Comparison of ENCODE assay signal across 11 cellular contexts in the genomic region with DNA sequence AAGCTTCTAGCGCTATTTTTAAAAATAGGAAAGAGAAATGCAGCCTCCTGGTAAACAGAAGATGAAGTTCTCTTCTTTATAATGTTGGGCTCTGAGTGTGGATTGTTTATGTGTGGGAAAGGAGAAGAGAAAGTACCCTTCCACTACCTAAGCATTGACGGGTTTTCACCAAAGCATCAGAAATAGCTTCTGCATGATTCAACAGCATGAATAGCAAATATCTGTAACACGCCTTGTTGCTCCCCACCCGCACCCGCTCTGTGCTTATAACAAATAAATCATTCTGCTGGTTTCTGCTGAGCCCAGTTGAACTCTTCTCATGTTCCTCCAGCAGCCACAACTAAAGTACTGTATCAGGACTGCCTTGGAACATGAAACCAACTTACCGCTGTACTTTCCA. TPM values are rescaled to one million over a fixed set of nuclear protein-coding genes. Genes with fewer than 3 reads are reported as not detected.
DNase-seq lines count a peak whose midpoint lies in the region; ATAC-seq, FAIRE-seq and TF ChIP-seq lines count a peak whose summit lies in the region.
"Had no signal": no experiment of that assay in that cellular context is flagged by ENCODE, and none has a peak within 500 bp of the region (broad histone marks: within the 10 kb centered on the region; RNA-seq: fewer than 3 reads in every experiment).

No MANE protein-coding gene starts in this region.

- H3K27me3 Mint-ChIP-seq in activated CD4-positive, alpha-beta memory T cell treated with anti-CD3 and anti-CD28 coated beads for 36 hours: no peaks in the 10 kb centered on the region

- FAIRE-seq in GM12891 (lab: Jason Lieb, UNC): peak; percentile 95
- FAIRE-seq in RCC 7860 (lab: Jason Lieb, UNC): no peak

- H3K4me1 Mint-ChIP-seq in activated CD4-positive, alpha-beta memory T cell treated with anti-CD3 and anti-CD28 coated beads for 36 hours (ENCODE audit: low read depth): peaks cover 3% of the 10 kb centered on the region

- no peaks in the 10 kb centered on the region for H3K36me3 Mint-ChIP-seq in activated CD4-positive, alpha-beta memory T cell treated with anti-CD3 and anti-CD28 coated beads for 36 hours

- ATAC-seq in GM21529 (IDR thresholded peaks at IDR 0.05; ENCODE audit: unreplicated experiment) (peak; percentile 91), HG03575 (IDR thresholded peaks at IDR 0.05; ENCODE audit: extremely low read depth, insufficient number of reproducible peaks, low FRiP score, unreplicated experiment) (peak; percentile 72)

- POLR2A ChIA-PET in activated CD4-positive, alpha-beta memory T cell treated with anti-CD3 and anti-CD28 coated beads for 36 hours (lab: Charles Lee): no interaction called here

- no peak overlapping the region for H3K27ac Mint-ChIP-seq in activated CD4-positive, alpha-beta memory T cell treated with anti-CD3 and anti-CD28 coated beads for 36 hours
- H3K27ac Mint-ChIP-seq: nephron had no signal

- H3K4me3 Mint-ChIP-seq in activated CD4-positive, alpha-beta memory T cell treated with anti-CD3 and anti-CD28 coated beads for 36 hours: no peak overlapping the region
- H3K4me3 Mint-ChIP-seq: nephron had no signal

- TF ChIP-seq POLR2A in GM12891 (IDR thresholded peaks at IDR 0.05; ENCODE audit: low read depth, low read length): peak; percentile 35; the same call in 1 of the 2 replicates

- no peak for TF ChIP-seq CTCF in foreskin fibroblast (IDR thresholded peaks at IDR 0.05; ENCODE audit: low read depth, low read length)

- intact Hi-C loops in activated CD4-positive, alpha-beta memory T cell treated with anti-CD3 and anti-CD28 coated beads for 36 hours (cut with micrococcal nuclease): no loop called here

- no peak for DNase-seq in GM12891 (ENCODE audit: insufficient read length, low spot score)
- DNase-seq in iris pigment epithelial cell (ENCODE audit: low read depth): peak; percentile 64
- DNase-seq in activated CD4-positive, alpha-beta memory T cell treated with anti-CD3 and anti-CD28 coated beads for 36 hours: no peak
- no peak for DNase-seq in foreskin fibroblast
- no peak for DNase-seq in RCC 7860 (ENCODE audit: low spot score)
- no peak for DNase-seq in NCI-H345 treated with DMSO at 0.1 percent for 48 hours (lab: John Stamatoyannopoulos, UW; ENCODE audit: unreplicated experiment)
- DNase-seq: Right ventricle myocardium superior had no signal

- no peaks in the 10 kb centered on the region for H3K9me3 Mint-ChIP-seq in activated CD4-positive, alpha-beta memory T cell treated with anti-CD3 and anti-CD28 coated beads for 36 hours
- H3K9me3 Mint-ChIP-seq: nephron had no signal

- CTCF ChIA-PET in activated CD4-positive, alpha-beta memory T cell treated with anti-CD3 and anti-CD28 coated beads for 36 hours (lab: Charles Lee): no interaction called here

- H3K4me3 ChIP-seq in foreskin fibroblast (ENCODE audit: low read depth in 1 of 2, low read length in 2 of 2): no peak overlapping the region
- H3K4me3 ChIP-seq: cardiac muscle cell had no signal

TF ChIP-seq in GM12891, 5 proteins besides CTCF, POLR2A, EP300 and RAD21:
- no peak for TF ChIP-seq POLR2AphosphoS5 (IDR thresholded peaks at IDR 0.05; ENCODE audit: low read depth, low read length)
- TF ChIP-seq SPI1 (IDR thresholded peaks at IDR 0.05; ENCODE audit: low read depth, low read length): peak; percentile 81
- TF ChIP-seq POU2F2 (IDR thresholded peaks at IDR 0.05; ENCODE audit: low read depth, low read length): peak; percentile 73
- peak; percentile 22; the same call in 1 of the 2 replicates for TF ChIP-seq TAF1 (IDR thresholded peaks at IDR 0.05; ENCODE audit: low read depth, low read length)
- TF ChIP-seq PAX5 (IDR thresholded peaks at IDR 0.05; ENCODE audit: insufficient read depth, low read length, severe bottlenecking): no peak

RNA-seq across cellular contexts. Expression of gene TXLNB, which starts 20.7 kb away (rescaled TPM):
- 1.7 TPM for polyA plus RNA-seq in GM12891 (2012; ENCODE audit: low read depth, missing spikeins)
- under 1 TPM; 0.17 to 0.31 TPM for total RNA-seq in activated CD4-positive, alpha-beta memory T cell treated with anti-CD3 and anti-CD28 coated beads for 36 hours
